Comparison of ENCODE assay signal across 12 cellular contexts in the genomic region with DNA sequence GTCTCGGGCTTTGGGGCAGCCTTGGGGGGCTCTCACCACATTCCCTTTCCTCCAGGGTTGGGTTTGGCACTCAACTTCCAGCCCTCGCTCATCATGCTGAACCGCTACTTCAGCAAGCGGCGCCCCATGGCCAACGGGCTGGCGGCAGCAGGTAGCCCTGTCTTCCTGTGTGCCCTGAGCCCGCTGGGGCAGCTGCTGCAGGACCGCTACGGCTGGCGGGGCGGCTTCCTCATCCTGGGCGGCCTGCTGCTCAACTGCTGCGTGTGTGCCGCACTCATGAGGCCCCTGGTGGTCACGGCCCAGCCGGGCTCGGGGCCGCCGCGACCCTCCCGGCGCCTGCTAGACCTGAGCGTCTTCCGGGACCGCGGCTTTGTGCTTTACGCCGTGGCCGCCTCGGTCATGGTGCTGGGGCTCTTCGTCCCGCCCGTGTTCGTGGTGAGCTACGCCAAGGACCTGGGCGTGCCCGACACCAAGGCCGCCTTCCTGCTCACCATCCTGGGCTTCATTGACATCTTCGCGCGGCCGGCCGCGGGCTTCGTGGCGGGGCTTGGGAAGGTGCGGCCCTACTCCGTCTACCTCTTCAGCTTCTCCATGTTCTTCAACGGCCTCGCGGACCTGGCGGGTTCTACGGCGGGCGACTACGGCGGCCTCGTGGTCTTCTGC. TPM values are rescaled to one million over a fixed set of nuclear protein-coding genes. Genes with fewer than 3 reads are reported as not detected.
A peak's percentile ranks its signal among the peaks of the same experiment; 100 is the strongest.
DNase-seq lines count a peak whose midpoint lies in the region; ATAC-seq, FAIRE-seq and TF ChIP-seq lines count a peak whose summit lies in the region.
"Had no signal": no experiment of that assay in that cellular context is flagged by ENCODE, and none has a peak within 500 bp of the region (broad histone marks: within the 10 kb centered on the region; RNA-seq: fewer than 3 reads in every experiment).

No MANE protein-coding gene starts in this region.

- POLR2A ChIA-PET in activated CD8-positive, alpha-beta T cell treated with anti-CD3 and anti-CD28 coated beads, Interleukin-2, amount 10 ng/mL, durations not matched to agents 7 days and 5 days (lab: Charles Lee), result interaction anchor here (1.6 to 1.8 kb wide), 3 partner anchors 8 to 61 kb away, joined by 4 to 7 read pairs (median 6); a partner anchor contains a TSS
- POLR2A ChIA-PET in activated CD8-positive, alpha-beta T cell treated with anti-CD3 and anti-CD28 coated beads for 36 hours (lab: Charles Lee), result interaction anchor here (0.6 to 1.6 kb wide), 6 partner anchors 9 to 278 kb away, joined by 3 to 6 read pairs (median 4); a partner anchor contains a TSS
- POLR2A ChIA-PET in HEK293T (lab: Yijun Ruan, JAX), result interaction anchor here (1.9 kb wide), 1 partner anchor 55 kb away, joined by 13 read pairs; no protein-coding TSS in a partner anchor

- no peak overlapping the region for H3K27ac ChIP-seq in kidney (ENCODE audit: low read depth in 2 of 2, low read length in 2 of 2)
- peak overlapping the region; percentile 70 to 88 (median 77) for H3K27ac ChIP-seq in thyroid gland

- no peak for FAIRE-seq in kidney (lab: Jason Lieb, UNC)

- TF ChIP-seq CTCF in activated CD8-positive, alpha-beta T cell treated with anti-CD3 and anti-CD28 coated beads for 36 hours (IDR thresholded peaks at IDR 0.05), result no peak
- TF ChIP-seq CTCF in kidney (IDR thresholded peaks at IDR 0.05; ENCODE audit: borderline replicate concordance, extremely low read depth, insufficient read depth) (no peak), thyroid gland (IDR thresholded peaks at IDR 0.05) (no peak)

- H3K4me1 Mint-ChIP-seq in activated CD8-positive, alpha-beta T cell treated with anti-CD3 and anti-CD28 coated beads, Interleukin-2, amount 10 ng/mL, durations not matched to agents 7 days and 5 days (ENCODE audit: low read depth), result peaks cover 69% of the 10 kb centered on the region
- peaks cover 51% of the 10 kb centered on the region for H3K4me1 Mint-ChIP-seq in activated CD8-positive, alpha-beta T cell treated with anti-CD3 and anti-CD28 coated beads for 36 hours (ENCODE audit: low read depth)
- H3K4me1 Mint-ChIP-seq in T-helper 1 cell treated with Interleukin-12 subunit alpha and Interleukin-12 subunit beta and Interleukin-4 antibody, amounts not matched to agents 30 μg/mL and 1 μg/mL, for 36 hours (ENCODE audit: low read depth), result peaks cover 21% of the 10 kb centered on the region

- H3K36me3 Mint-ChIP-seq in activated CD8-positive, alpha-beta T cell treated with anti-CD3 and anti-CD28 coated beads, Interleukin-2, amount 10 ng/mL, durations not matched to agents 7 days and 5 days (ENCODE audit: low read depth), result peaks cover 45% of the 10 kb centered on the region
- H3K36me3 Mint-ChIP-seq in activated CD8-positive, alpha-beta T cell treated with anti-CD3 and anti-CD28 coated beads for 36 hours (ENCODE audit: low read depth), result peaks cover 20% of the 10 kb centered on the region
- peaks cover 11% of the 10 kb centered on the region for H3K36me3 Mint-ChIP-seq in T-helper 1 cell treated with Interleukin-12 subunit alpha and Interleukin-12 subunit beta and Interleukin-4 antibody, amounts not matched to agents 30 μg/mL and 1 μg/mL, for 36 hours (ENCODE audit: low read depth)

- no peak overlapping the region for H3K4me3 ChIP-seq in kidney (ENCODE audit: low read length in 2 of 2)
- H3K4me3 ChIP-seq in thyroid gland (replicated peaks in 1 of 3), result no peak overlapping the region
- H3K4me3 ChIP-seq: thoracic aorta had no signal

- no peak for DNase-seq in activated CD8-positive, alpha-beta T cell treated with anti-CD3 and anti-CD28 coated beads, Interleukin-2, amount 10 ng/mL, durations not matched to agents 7 days and 5 days
- no peak for DNase-seq in activated CD8-positive, alpha-beta T cell treated with anti-CD3 and anti-CD28 coated beads for 36 hours
- DNase-seq in kidney, result peak; percentile 79
- DNase-seq in thyroid gland, result peak; percentile 81 to 82
- DNase-seq in DMS79 (lab: John Stamatoyannopoulos, UW), result no peak
- DNase-seq in HEK293T (ENCODE audit: extremely low spot score), result no peak
- DNase-seq: RPMI8226 had no signal

- no peaks in the 10 kb centered on the region for H3K27me3 Mint-ChIP-seq in activated CD8-positive, alpha-beta T cell treated with anti-CD3 and anti-CD28 coated beads, Interleukin-2, amount 10 ng/mL, durations not matched to agents 7 days and 5 days (ENCODE audit: low read depth)
- H3K27me3 Mint-ChIP-seq in activated CD8-positive, alpha-beta T cell treated with anti-CD3 and anti-CD28 coated beads for 36 hours, result no peaks in the 10 kb centered on the region
- no peaks in the 10 kb centered on the region for H3K27me3 Mint-ChIP-seq in T-helper 1 cell treated with Interleukin-12 subunit alpha and Interleukin-12 subunit beta and Interleukin-4 antibody, amounts not matched to agents 30 μg/mL and 1 μg/mL, for 36 hours (ENCODE audit: low read depth)
- H3K27me3 Mint-ChIP-seq: brain had no signal

- H3K27ac Mint-ChIP-seq in activated CD8-positive, alpha-beta T cell treated with anti-CD3 and anti-CD28 coated beads, Interleukin-2, amount 10 ng/mL, durations not matched to agents 7 days and 5 days, result no peak overlapping the region
- H3K27ac Mint-ChIP-seq in activated CD8-positive, alpha-beta T cell treated with anti-CD3 and anti-CD28 coated beads for 36 hours, result no peak overlapping the region
- H3K27ac Mint-ChIP-seq in T-helper 1 cell treated with Interleukin-12 subunit alpha and Interleukin-12 subunit beta and Interleukin-4 antibody, amounts not matched to agents 30 μg/mL and 1 μg/mL, for 36 hours, result peak overlapping the region; percentile 49

- no peak for ATAC-seq in activated CD8-positive, alpha-beta T cell treated with anti-CD3 and anti-CD28 coated beads, Interleukin-2, amount 10 ng/mL, durations not matched to agents 7 days and 5 days
- ATAC-seq in activated CD8-positive, alpha-beta T cell treated with anti-CD3 and anti-CD28 coated beads for 36 hours, result no peak
- ATAC-seq in HG03442 (IDR thresholded peaks at IDR 0.05; ENCODE audit: unreplicated experiment), result no peak

- no peak overlapping the region for H3K9ac ChIP-seq in kidney (ENCODE audit: low read length in 2 of 2)

- H3K4me1 ChIP-seq in kidney (ENCODE audit: control insufficient read depth in 1 of 2, insufficient read depth in 1 of 2, low read depth in 1 of 2, low read length in 2 of 2) (peaks cover 39 to 72% of the 10 kb centered on the region in 2 donors), thyroid gland (peaks cover 94 to 100% of the 10 kb centered on the region in 2 donors)

- TF ChIP-seq POLR2A in thyroid gland (IDR thresholded peaks at IDR 0.05), result no peak

- intact Hi-C loops in activated CD8-positive, alpha-beta T cell treated with anti-CD3 and anti-CD28 coated beads for 36 hours (cut with micrococcal nuclease), result no loop called here
- intact Hi-C loops in kidney (cut with DNase I) (loop anchor here (10.0 kb wide), 1 partner anchor 88 kb away; no protein-coding TSS in a partner anchor), thyroid gland (cut with DNase I) (loop anchor here (5.0 kb wide), 1 partner anchor 85 kb away; no protein-coding TSS in a partner anchor)

- H3K36me3 ChIP-seq in kidney (ENCODE audit: control insufficient read depth in 1 of 2, insufficient read depth in 2 of 2, low read length in 2 of 2), result no peaks in the 10 kb centered on the region
- H3K36me3 ChIP-seq in thyroid gland, result peaks cover 0 to 5% of the 10 kb centered on the region in 2 donors

- CTCF ChIA-PET in activated CD8-positive, alpha-beta T cell treated with anti-CD3 and anti-CD28 coated beads, Interleukin-2, amount 10 ng/mL, durations not matched to agents 7 days and 5 days (lab: Charles Lee), result interaction anchor here (0.7 to 4.3 kb wide), 13 partner anchors 16 to 207 kb away, joined by 3 to 30 read pairs (median 7); a partner anchor contains a TSS
- CTCF ChIA-PET in activated CD8-positive, alpha-beta T cell treated with anti-CD3 and anti-CD28 coated beads for 36 hours (lab: Charles Lee), result interaction anchor here (0.9 to 2.5 kb wide), 9 partner anchors 31 to 207 kb away, joined by 3 to 11 read pairs (median 6); a partner anchor contains a TSS
- CTCF ChIA-PET in HEK293T (lab: Yijun Ruan, JAX), result interaction anchor here (0.6 to 2.1 kb wide), 8 partner anchors 11 to 112 kb away, joined by 3 to 8 read pairs (median 3); no protein-coding TSS in a partner anchor

- H3K9me3 ChIP-seq in kidney (ENCODE audit: control insufficient read depth in 1 of 2, low read length in 2 of 2) (no peaks in the 10 kb centered on the region), thyroid gland (no peaks in the 10 kb centered on the region)
- H3K9me3 ChIP-seq: thoracic aorta had no signal

- no peaks in the 10 kb centered on the region for H3K9me3 Mint-ChIP-seq in activated CD8-positive, alpha-beta T cell treated with anti-CD3 and anti-CD28 coated beads, Interleukin-2, amount 10 ng/mL, durations not matched to agents 7 days and 5 days (ENCODE audit: insufficient read depth)
- no peaks in the 10 kb centered on the region for H3K9me3 Mint-ChIP-seq in activated CD8-positive, alpha-beta T cell treated with anti-CD3 and anti-CD28 coated beads for 36 hours
- no peaks in the 10 kb centered on the region for H3K9me3 Mint-ChIP-seq in T-helper 1 cell treated with Interleukin-12 subunit alpha and Interleukin-12 subunit beta and Interleukin-4 antibody, amounts not matched to agents 30 μg/mL and 1 μg/mL, for 36 hours
- H3K9me3 Mint-ChIP-seq: activated T-cell treated with anti-CD3 and anti-CD28 coated beads, Interleukin-2, amount 50 U/mL, for 4 hours had no signal

- WGBS in thyroid gland, 2 donors, result 95 to 96% methylated on average over 37 to 47 of the region's 59 CpGs

- no peaks in the 10 kb centered on the region for H3K27me3 ChIP-seq in thyroid gland

- H3K4me3 Mint-ChIP-seq in activated CD8-positive, alpha-beta T cell treated with anti-CD3 and anti-CD28 coated beads, Interleukin-2, amount 10 ng/mL, durations not matched to agents 7 days and 5 days, result peak overlapping the region; percentile 8
- no peak overlapping the region for H3K4me3 Mint-ChIP-seq in activated CD8-positive, alpha-beta T cell treated with anti-CD3 and anti-CD28 coated beads for 36 hours
- no peak overlapping the region for H3K4me3 Mint-ChIP-seq in T-helper 1 cell treated with Interleukin-12 subunit alpha and Interleukin-12 subunit beta and Interleukin-4 antibody, amounts not matched to agents 30 μg/mL and 1 μg/mL, for 36 hours
- H3K4me3 Mint-ChIP-seq: activated T-cell treated with anti-CD3 and anti-CD28 coated beads, Interleukin-2, amount 50 U/mL, for 4 hours; brain had no signal

RNA-seq across cellular contexts. Expression of a gene that starts 8.4 kb away (rescaled TPM):
- 100 to 1,000 TPM; 257 to 264 TPM for total RNA-seq in activated CD8-positive, alpha-beta T cell treated with anti-CD3 and anti-CD28 coated beads, Interleukin-2, amount 10 ng/mL, durations not matched to agents 7 days and 5 days
- total RNA-seq in activated CD8-positive, alpha-beta T cell treated with anti-CD3 and anti-CD28 coated beads for 36 hours, result 100 to 1,000 TPM; 183 to 193 TPM
- total RNA-seq in kidney (85.7 TPM), thyroid gland (10 to 100 TPM; 42.1 to 75.5 (median 44.2) TPM)
- polyA plus RNA-seq in kidney (ENCODE audit: insufficient read depth, low read depth, low replicate concordance), result 28.8 TPM

RNA-seq across cellular contexts. Expression of a gene that starts 24.6 kb away (rescaled TPM):
- total RNA-seq in activated CD8-positive, alpha-beta T cell treated with anti-CD3 and anti-CD28 coated beads, Interleukin-2, amount 10 ng/mL, durations not matched to agents 7 days and 5 days, result 10 to 100 TPM; 78.3 to 84.7 TPM
- total RNA-seq in activated CD8-positive, alpha-beta T cell treated with anti-CD3 and anti-CD28 coated beads for 36 hours, result 10 to 100 TPM; 56.6 to 64.2 TPM
- 79.4 TPM for total RNA-seq in kidney
- 46.7 TPM for polyA plus RNA-seq in kidney (ENCODE audit: insufficient read depth, low read depth, low replicate concordance)
- 10 to 100 TPM; 27.1 to 79.9 (median 50.9) TPM for total RNA-seq in thyroid gland

RNA-seq across cellular contexts. Expression of a gene that starts 36.3 kb away (rescaled TPM):
- total RNA-seq in activated CD8-positive, alpha-beta T cell treated with anti-CD3 and anti-CD28 coated beads, Interleukin-2, amount 10 ng/mL, durations not matched to agents 7 days and 5 days, result 100 to 1,000 TPM in 1 of 2 experiments, 10 to 100 TPM in 1; 99.5 to 111 TPM
- total RNA-seq in activated CD8-positive, alpha-beta T cell treated with anti-CD3 and anti-CD28 coated beads for 36 hours, result 10 to 100 TPM; 90.6 to 97.0 TPM
- 160 TPM for total RNA-seq in kidney
- polyA plus RNA-seq in kidney (ENCODE audit: insufficient read depth, low read depth, low replicate concordance), result 69.7 TPM
- 10 to 100 TPM; 47.3 to 91.2 (median 88.7) TPM for total RNA-seq in thyroid gland

Comparison
In these comparisons a context has a peak if more than half of its experiments do, and no peak if none do; other contexts are left out.
1. DNase-seq: peak in kidney (single experiment) and thyroid gland (2 of 2); none in activated CD8-positive, alpha-beta T cell treated with anti-CD3 and anti-CD28 coated beads, Interleukin-2, amount 10 ng/mL, durations not matched to agents 7 days and 5 days (single experiment), activated CD8-positive, alpha-beta T cell treated with anti-CD3 and anti-CD28 coated beads for 36 hours (single experiment), DMS79 (single experiment) and HEK293T (single experiment).
2. H3K27ac ChIP-seq: peak in thyroid gland (3 of 3); none in kidney (0 of 2).